In genomic region chr9:13412323-13412722, GRCh38 we compare ENCODE assay signal across 33 cellular contexts.
DNase-seq lines count a peak whose midpoint lies in the region; ATAC-seq and TF ChIP-seq lines count a peak whose summit lies in the region.
"Had no signal": no experiment of that assay in that cellular context is flagged by ENCODE, and none has a peak within 500 bp of the region (broad histone marks: within the 10 kb centered on the region; RNA-seq: fewer than 3 reads in every experiment).

No MANE protein-coding gene starts in this region.

- H3K27me3 Mint-ChIP-seq in natural killer cell (ENCODE audit: low read depth in 2 of 2), result no peaks in the 10 kb centered on the region
- H3K27me3 Mint-ChIP-seq: activated CD4-positive, alpha-beta memory T cell treated with anti-CD3 and anti-CD28 coated beads, Interleukin-2, amount 10 ng/mL, durations not matched to agents 7 days and 5 days; activated naive CD4-positive, alpha-beta T cell treated with anti-CD3 and anti-CD28 coated beads, Interleukin-2, amount 10 ng/mL, durations not matched to agents 7 days and 5 days; natural killer cell treated with Interleukin-12 subunit alpha and Interleukin-12 subunit beta and Interleukin-15 and Interleukin-18, amount 100 ng/mL, for 72 hours had no signal

- H3K27ac ChIP-seq in rectal smooth muscle tissue (ENCODE audit: low read depth, low read length), result peak overlapping the region; percentile 30
- H3K27ac ChIP-seq in brain microvascular endothelial cell, result no peak overlapping the region
- H3K27ac ChIP-seq: breast epithelium, epithelial cell of prostate, foreskin keratinocyte, suprapubic skin had no signal

- no peaks in the 10 kb centered on the region for H3K4me1 Mint-ChIP-seq in natural killer cell
- H3K4me1 Mint-ChIP-seq: activated CD4-positive, alpha-beta memory T cell treated with anti-CD3 and anti-CD28 coated beads, Interleukin-2, amount 10 ng/mL, durations not matched to agents 7 days and 5 days; activated naive CD4-positive, alpha-beta T cell treated with anti-CD3 and anti-CD28 coated beads, Interleukin-2, amount 10 ng/mL, durations not matched to agents 7 days and 5 days had no signal

- in situ Hi-C loops in brain microvascular endothelial cell (cut with HindIII; ENCODE audit: low pct_ligation_motif_present, low sequenced_read_pairs), result no loop called here

- H3K9ac ChIP-seq in rectal smooth muscle tissue (ENCODE audit: low read length), result no peak overlapping the region

- no peaks in the 10 kb centered on the region for H3K36me3 ChIP-seq in rectal smooth muscle tissue (ENCODE audit: control insufficient read depth, insufficient read depth, low read length)
- H3K36me3 ChIP-seq in brain microvascular endothelial cell (replicated peaks), result no peaks in the 10 kb centered on the region
- H3K36me3 ChIP-seq: BE2C, breast epithelium, suprapubic skin had no signal

- no peak overlapping the region for H3K27ac Mint-ChIP-seq in natural killer cell
- H3K27ac Mint-ChIP-seq: activated CD4-positive, alpha-beta memory T cell treated with anti-CD3 and anti-CD28 coated beads, Interleukin-2, amount 10 ng/mL, durations not matched to agents 7 days and 5 days; activated naive CD4-positive, alpha-beta T cell treated with anti-CD3 and anti-CD28 coated beads, Interleukin-2, amount 10 ng/mL, durations not matched to agents 7 days and 5 days; CD8-positive, alpha-beta T cell; natural killer cell treated with Interleukin-12 subunit alpha and Interleukin-12 subunit beta and Interleukin-15 and Interleukin-18, amount 100 ng/mL, for 72 hours; T-helper 2 cell treated with Interferon-gamma antibody and Interleukin-4, amounts not matched to agents 5 μg/mL and 100 μg/mL, for 36 hours had no signal

- ATAC-seq in Right ventricle myocardium superior (ENCODE audit: poor library complexity) (peak; percentile 18), Right ventricle myocardium inferior (no peak), natural killer cell (no peak)
- ATAC-seq: CD8-positive, alpha-beta T cell; foreskin keratinocyte; natural killer cell treated with Interleukin-12 subunit alpha and Interleukin-12 subunit beta and Interleukin-15 and Interleukin-18, amount 100 ng/mL, for 72 hours had no signal

- H3K36me3 Mint-ChIP-seq in natural killer cell, result no peaks in the 10 kb centered on the region
- H3K36me3 Mint-ChIP-seq: activated naive CD4-positive, alpha-beta T cell treated with anti-CD3 and anti-CD28 coated beads, Interleukin-2, amount 10 ng/mL, durations not matched to agents 7 days and 5 days; CD8-positive, alpha-beta T cell; natural killer cell treated with Interleukin-12 subunit alpha and Interleukin-12 subunit beta and Interleukin-15 and Interleukin-18, amount 100 ng/mL, for 72 hours had no signal

- no peak for TF ChIP-seq CTCF in choroid plexus epithelial cell (conservative IDR thresholded peaks at IDR 0.05; ENCODE audit: low read depth, low read length)
- TF ChIP-seq CTCF in brain microvascular endothelial cell (IDR thresholded peaks at IDR 0.05; ENCODE audit: low read depth, low read length, missing control alignments), result no peak
- TF ChIP-seq CTCF in natural killer cell (IDR thresholded peaks at IDR 0.05), result no peak

- no peak overlapping the region for H3K4me3 Mint-ChIP-seq in natural killer cell
- H3K4me3 Mint-ChIP-seq: activated CD4-positive, alpha-beta memory T cell treated with anti-CD3 and anti-CD28 coated beads, Interleukin-2, amount 10 ng/mL, durations not matched to agents 7 days and 5 days; activated naive CD4-positive, alpha-beta T cell treated with anti-CD3 and anti-CD28 coated beads, Interleukin-2, amount 10 ng/mL, durations not matched to agents 7 days and 5 days; CD8-positive, alpha-beta T cell; natural killer cell treated with Interleukin-12 subunit alpha and Interleukin-12 subunit beta and Interleukin-15 and Interleukin-18, amount 100 ng/mL, for 72 hours; T-helper 2 cell treated with Interferon-gamma antibody and Interleukin-4, amounts not matched to agents 5 μg/mL and 100 μg/mL, for 36 hours had no signal

- intact Hi-C loops in Right ventricle myocardium superior (cut with DNase I) (no loop called here), Right ventricle myocardium inferior (cut with DNase I) (no loop called here), natural killer cell (cut with micrococcal nuclease) (no loop called here)

- DNase-seq in Right ventricle myocardium superior (no peak), Right ventricle myocardium inferior (ENCODE audit: missing footprints) (no peak), OCI-M1 (lab: John Stamatoyannopoulos, UW) (peak; percentile 88), choroid plexus epithelial cell (ENCODE audit: low read depth) (peak; percentile 30), brain microvascular endothelial cell (no peak), natural killer cell (no peak)
- DNase-seq in activated naive CD4-positive, alpha-beta T cell treated with Interleukin-2 at 50 U/mL for 16 hours, result no peak
- DNase-seq: activated CD4-positive, alpha-beta memory T cell treated with anti-CD3 and anti-CD28 coated beads, Interleukin-2, amount 10 ng/mL, durations not matched to agents 7 days and 5 days; activated CD4-positive, alpha-beta T cell treated with anti-CD3 and anti-CD28 coated beads for 1 hour; activated CD8-positive, alpha-beta memory T cell treated with anti-CD3 and anti-CD28 coated beads, Interleukin-2, amount 50 U/mL, for 48 hours; activated naive CD4-positive, alpha-beta T cell treated with anti-CD3 and anti-CD28 coated beads, Interleukin-2, amount 10 ng/mL, durations not matched to agents 7 days and 5 days; BE2C; CD8-positive, alpha-beta T cell; cortex of kidney; effector memory CD4-positive, alpha-beta T cell; EL; foreskin keratinocyte; islet precursor cell; NCI-H1092; NCI-H1694 treated with DMSO at 0.1 percent for 48 hours; NCI-H2171; NCI-H524; retina; SHP77; small intestine; stimulated activated naive CD4-positive, alpha-beta T cell had no signal

- H3K4me3 ChIP-seq in choroid plexus epithelial cell (ENCODE audit: low read depth, low read length) (no peak overlapping the region), rectal smooth muscle tissue (ENCODE audit: low read length) (no peak overlapping the region), brain microvascular endothelial cell (ENCODE audit: low read depth, low read length) (no peak overlapping the region)
- H3K4me3 ChIP-seq: breast epithelium, lung, suprapubic skin had no signal

- H3K9me3 Mint-ChIP-seq in natural killer cell, result peaks cover 0 to 2% of the 10 kb centered on the region in 2 donors
- H3K9me3 Mint-ChIP-seq: activated naive CD4-positive, alpha-beta T cell treated with anti-CD3 and anti-CD28 coated beads, Interleukin-2, amount 10 ng/mL, durations not matched to agents 7 days and 5 days; natural killer cell treated with Interleukin-12 subunit alpha and Interleukin-12 subunit beta and Interleukin-15 and Interleukin-18, amount 100 ng/mL, for 72 hours had no signal

- H3K4me1 ChIP-seq in rectal smooth muscle tissue (ENCODE audit: control insufficient read depth, insufficient read depth, low read length), result peaks cover 10% of the 10 kb centered on the region
- H3K4me1 ChIP-seq: breast epithelium, foreskin keratinocyte had no signal

- no peaks in the 10 kb centered on the region for H3K27me3 ChIP-seq in rectal smooth muscle tissue (ENCODE audit: control insufficient read depth, insufficient read depth, low read length)
- H3K27me3 ChIP-seq in brain microvascular endothelial cell (replicated peaks), result no peaks in the 10 kb centered on the region
- H3K27me3 ChIP-seq: BE2C, breast epithelium, foreskin keratinocyte, suprapubic skin had no signal

Comparison
In these comparisons a context has a peak if more than half of its experiments do, and no peak if none do; other contexts are left out.
1. DNase-seq: peak in OCI-M1 (single experiment) and choroid plexus epithelial cell (single experiment); none in Right ventricle myocardium superior (single experiment), Right ventricle myocardium inferior (single experiment), activated naive CD4-positive, alpha-beta T cell treated with Interleukin-2 at 50 U/mL for 16 hours (single experiment), brain microvascular endothelial cell (single experiment) and natural killer cell (single experiment).